11 cellular contexts compared by ENCODE assay signal in the genomic region with DNA sequence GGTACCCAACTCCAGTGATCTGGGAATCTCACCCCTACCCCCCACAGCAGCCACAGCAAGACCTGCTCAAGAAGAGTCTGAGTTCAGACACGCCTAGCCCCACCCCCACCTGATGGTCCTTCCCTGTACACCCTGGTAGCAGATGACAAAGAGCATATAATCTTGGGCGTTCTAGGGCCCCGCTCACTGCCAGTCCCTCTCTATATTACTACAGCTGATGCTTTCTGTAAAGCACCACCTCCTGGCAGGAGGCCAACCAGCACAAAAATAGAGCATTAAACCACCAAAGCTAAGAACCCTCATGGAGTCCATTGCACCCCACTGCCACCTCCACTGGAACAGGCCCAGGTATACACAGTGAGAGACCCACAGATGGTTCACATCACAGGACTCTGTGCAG.
"Had no signal": no experiment of that assay in that cellular context is flagged by ENCODE, and none has a peak within 500 bp of the region (broad histone marks: within the 10 kb centered on the region; RNA-seq: fewer than 3 reads in every experiment).

No MANE protein-coding gene starts in this region.

- H3K4me1 ChIP-seq: HAP-1 had no signal

- H3K36me3 ChIP-seq: HAP-1 had no signal

- DNase-seq: GM23248, GOT3, H7, H9, HCEC 1CT, HFFc6 had no signal

- ATAC-seq: GM23338, HCT116 had no signal

- H3K9ac ChIP-seq: GM23248 had no signal

- H3K4me2 ChIP-seq: GM23338 had no signal

- H2AFZ ChIP-seq: GM23248, GM23338 had no signal

- H3K9me3 ChIP-seq: HAP-1 had no signal

- FAIRE-seq: H1, H54 had no signal

- H3K27ac ChIP-seq: GM23248 had no signal

- H3K4me3 ChIP-seq: GM23248, GM23338, HAP-1 had no signal
